In genomic region chr11:84685149-84685548, GRCh38 we compare ENCODE assay signal across 25 cellular contexts.
DNase-seq lines count a peak whose midpoint lies in the region; ATAC-seq and TF ChIP-seq lines count a peak whose summit lies in the region.
"Had no signal": no experiment of that assay in that cellular context is flagged by ENCODE, and none has a peak within 500 bp of the region (broad histone marks: within the 10 kb centered on the region; RNA-seq: fewer than 3 reads in every experiment).

No MANE protein-coding gene starts in this region.

- H3K27ac ChIP-seq in osteoblast (ENCODE audit: low read depth, low read length): no peak overlapping the region
- H3K27ac ChIP-seq: BLaER1 had no signal

- DNase-seq in NCI-H446 treated with DMSO at 0.1 percent for 48 hours (lab: John Stamatoyannopoulos, UW): peak; percentile 58
- peak; percentile 21 for DNase-seq in osteoblast (ENCODE audit: insufficient read length, low spot score, missing footprints)
- DNase-seq in renal cortical epithelial cell (ENCODE audit: low read depth): peak; percentile 7
- no peak for DNase-seq in NCI-H1930 (lab: John Stamatoyannopoulos, UW)
- no peak for DNase-seq in activated naive CD4-positive, alpha-beta T cell treated with anti-CD3 and anti-CD28 coated beads for 36 hours
- no peak for DNase-seq in activated effector memory CD4-positive, alpha-beta T cell treated with anti-CD3 and anti-CD28 coated beads, Interleukin-2, amount 50 U/mL, for 16 hours
- no peak for DNase-seq in activated T-cell treated with anti-CD3 and anti-CD28 coated beads, Interleukin-2, amount 50 U/mL, for 72 hours
- DNase-seq: 8988T; ACHN; BE2C; C1 segment of cervical spinal cord; CD4-positive, alpha-beta memory T cell; CD4-positive, CD25-positive, alpha-beta regulatory T cell; CD8-positive, alpha-beta memory T cell; COR-L47; DMS 273 treated with DMSO at 0.1 percent for 48 hours; DMS153; DMS53; DMS79; DND-41; EL; GDM1 had no signal

- H3K4me3 ChIP-seq in osteoblast (ENCODE audit: insufficient read depth, low read length): no peak overlapping the region
- H3K4me3 ChIP-seq: BLaER1, GM12878 had no signal

- peaks cover 3% of the 10 kb centered on the region for H3K9me3 Mint-ChIP-seq in activated naive CD4-positive, alpha-beta T cell treated with anti-CD3 and anti-CD28 coated beads for 36 hours
- peaks cover 2 to 6% of the 10 kb centered on the region in 2 donors for H3K9me3 Mint-ChIP-seq in activated T-cell treated with anti-CD3 and anti-CD28 coated beads, Interleukin-2, amount 50 U/mL, for 72 hours

- no peak overlapping the region for H3K4me2 ChIP-seq in osteoblast (ENCODE audit: insufficient read depth, low read length)
- H3K4me2 ChIP-seq: BLaER1 had no signal

- H3K36me3 ChIP-seq in osteoblast (ENCODE audit: insufficient read depth, low read length): no peaks in the 10 kb centered on the region
- H3K36me3 ChIP-seq: BE2C, BLaER1 had no signal

- H3K36me3 Mint-ChIP-seq in activated naive CD4-positive, alpha-beta T cell treated with anti-CD3 and anti-CD28 coated beads for 36 hours (ENCODE audit: low read depth): no peaks in the 10 kb centered on the region
- no peaks in the 10 kb centered on the region for H3K36me3 Mint-ChIP-seq in activated T-cell treated with anti-CD3 and anti-CD28 coated beads, Interleukin-2, amount 50 U/mL, for 72 hours (ENCODE audit: insufficient read depth in 2 of 2)
- H3K36me3 Mint-ChIP-seq: CD14-positive monocyte; CD4-positive, alpha-beta memory T cell; CD4-positive, CD25-positive, alpha-beta regulatory T cell; CD8-positive, alpha-beta memory T cell had no signal

- intact Hi-C loops in activated naive CD4-positive, alpha-beta T cell treated with anti-CD3 and anti-CD28 coated beads for 36 hours (cut with micrococcal nuclease): no loop called here

- H3K4me1 Mint-ChIP-seq in activated naive CD4-positive, alpha-beta T cell treated with anti-CD3 and anti-CD28 coated beads for 36 hours (ENCODE audit: low read depth): no peaks in the 10 kb centered on the region
- H3K4me1 Mint-ChIP-seq in activated T-cell treated with anti-CD3 and anti-CD28 coated beads, Interleukin-2, amount 50 U/mL, for 72 hours (ENCODE audit: low read depth): no peaks in the 10 kb centered on the region
- H3K4me1 Mint-ChIP-seq: CD4-positive, alpha-beta memory T cell; CD4-positive, CD25-positive, alpha-beta regulatory T cell; CD8-positive, alpha-beta memory T cell had no signal

- H3K27ac Mint-ChIP-seq in activated naive CD4-positive, alpha-beta T cell treated with anti-CD3 and anti-CD28 coated beads for 36 hours: no peak overlapping the region
- H3K27ac Mint-ChIP-seq in activated T-cell treated with anti-CD3 and anti-CD28 coated beads, Interleukin-2, amount 50 U/mL, for 72 hours: no peak overlapping the region
- H3K27ac Mint-ChIP-seq: CD4-positive, alpha-beta memory T cell; CD4-positive, CD25-positive, alpha-beta regulatory T cell; CD8-positive, alpha-beta memory T cell had no signal

- no peaks in the 10 kb centered on the region for H3K4me1 ChIP-seq in osteoblast (ENCODE audit: insufficient read depth, low read length)
- H3K4me1 ChIP-seq: BE2C, BLaER1 had no signal

- H4K20me1 ChIP-seq in osteoblast (ENCODE audit: insufficient read depth, low read length): no peaks in the 10 kb centered on the region
- H4K20me1 ChIP-seq: BLaER1 had no signal

- H3K79me2 ChIP-seq in osteoblast (ENCODE audit: insufficient read depth, low read length): no peaks in the 10 kb centered on the region

- no peak overlapping the region for H2AFZ ChIP-seq in osteoblast (ENCODE audit: low read length)

- TF ChIP-seq CTCF in osteoblast (IDR thresholded peaks at IDR 0.05; ENCODE audit: extremely low read depth, low read depth, low read length): no peak

- H3K9me3 ChIP-seq in osteoblast (ENCODE audit: low read depth, low read length): no peaks in the 10 kb centered on the region
- H3K9me3 ChIP-seq: BE2C, BLaER1 had no signal

- CTCF ChIA-PET in activated naive CD4-positive, alpha-beta T cell treated with anti-CD3 and anti-CD28 coated beads for 36 hours (lab: Charles Lee): no interaction called here

- H3K27me3 Mint-ChIP-seq in activated naive CD4-positive, alpha-beta T cell treated with anti-CD3 and anti-CD28 coated beads for 36 hours (ENCODE audit: low read depth): no peaks in the 10 kb centered on the region
- no peaks in the 10 kb centered on the region for H3K27me3 Mint-ChIP-seq in activated T-cell treated with anti-CD3 and anti-CD28 coated beads, Interleukin-2, amount 50 U/mL, for 72 hours (ENCODE audit: low read depth)
- H3K27me3 Mint-ChIP-seq: CD4-positive, alpha-beta memory T cell; CD4-positive, CD25-positive, alpha-beta regulatory T cell had no signal

- no peak for ATAC-seq in activated T-cell treated with anti-CD3 and anti-CD28 coated beads, Interleukin-2, amount 50 U/mL, for 72 hours (replicated peaks in 1 of 2)
- ATAC-seq: GM12878 had no signal

- H3K27me3 ChIP-seq in osteoblast (ENCODE audit: insufficient read depth, low read length): no peaks in the 10 kb centered on the region
- H3K27me3 ChIP-seq: BE2C, BLaER1 had no signal

- H3K4me3 Mint-ChIP-seq in activated naive CD4-positive, alpha-beta T cell treated with anti-CD3 and anti-CD28 coated beads for 36 hours: no peak overlapping the region
- no peak overlapping the region for H3K4me3 Mint-ChIP-seq in activated T-cell treated with anti-CD3 and anti-CD28 coated beads, Interleukin-2, amount 50 U/mL, for 72 hours
- H3K4me3 Mint-ChIP-seq: CD14-positive monocyte; CD4-positive, alpha-beta memory T cell; CD4-positive, CD25-positive, alpha-beta regulatory T cell; CD8-positive, alpha-beta memory T cell had no signal

Comparison
In these comparisons a context has a peak if more than half of its experiments do, and no peak if none do; other contexts are left out.
1. DNase-seq: peak in NCI-H446 treated with DMSO at 0.1 percent for 48 hours (single experiment), osteoblast (single experiment) and renal cortical epithelial cell (single experiment); none in NCI-H1930 (0 of 2), activated naive CD4-positive, alpha-beta T cell treated with anti-CD3 and anti-CD28 coated beads for 36 hours (single experiment), activated effector memory CD4-positive, alpha-beta T cell treated with anti-CD3 and anti-CD28 coated beads, Interleukin-2, amount 50 U/mL, for 16 hours (single experiment) and activated T-cell treated with anti-CD3 and anti-CD28 coated beads, Interleukin-2, amount 50 U/mL, for 72 hours (0 of 2).